13 cellular contexts compared by ENCODE assay signal in genomic region chr7:136869991-136870798, GRCh38. TPM values are rescaled to one million over a fixed set of nuclear protein-coding genes. Genes with fewer than 3 reads are reported as not detected.
DNase-seq lines count a peak whose midpoint lies in the region; ATAC-seq and TF ChIP-seq lines count a peak whose summit lies in the region.
"Had no signal": no experiment of that assay in that cellular context is flagged by ENCODE, and none has a peak within 500 bp of the region (broad histone marks: within the 10 kb centered on the region; RNA-seq: fewer than 3 reads in every experiment).

No MANE protein-coding gene starts in this region.

- peak overlapping the region; percentile 65 for H3K4me2 ChIP-seq in parathyroid adenoma (ENCODE audit: low read length)

- H3K36me3 ChIP-seq in WERI-Rb-1: no peaks in the 10 kb centered on the region
- H3K36me3 ChIP-seq in parathyroid adenoma (ENCODE audit: control insufficient read depth, insufficient read depth, low read length): no peaks in the 10 kb centered on the region
- H3K36me3 ChIP-seq: pancreas had no signal

- H3K27me3 ChIP-seq in WERI-Rb-1 (ENCODE audit: insufficient read depth, low read depth, severe bottlenecking): peaks cover 47% of the 10 kb centered on the region
- peaks cover 6% of the 10 kb centered on the region for H3K27me3 ChIP-seq in parathyroid adenoma (ENCODE audit: control insufficient read depth, insufficient read depth, low read length)

- POLR2A ChIA-PET in activated CD4-positive, alpha-beta memory T cell treated with anti-CD3 and anti-CD28 coated beads, Interleukin-2, amount 10 ng/mL, durations not matched to agents 7 days and 5 days (lab: Charles Lee): no interaction called here

- H3K4me3 Mint-ChIP-seq in activated CD4-positive, alpha-beta memory T cell treated with anti-CD3 and anti-CD28 coated beads, Interleukin-2, amount 10 ng/mL, durations not matched to agents 7 days and 5 days: no peak overlapping the region
- H3K4me3 Mint-ChIP-seq: dendritic cell treated with granulocyte-macrophage colony-stimulating factor and Interleukin-4, amounts not matched to agents 40 ng/mL and 50 ng/mL, for 4 days had no signal

- peak; percentile 11 to 41 for ATAC-seq in left cardiac atrium
- ATAC-seq in sciatic nerve: no peak

- no peaks in the 10 kb centered on the region for H3K4me1 Mint-ChIP-seq in activated CD4-positive, alpha-beta memory T cell treated with anti-CD3 and anti-CD28 coated beads, Interleukin-2, amount 10 ng/mL, durations not matched to agents 7 days and 5 days

- DNase-seq in EL (peak; percentile 45), WERI-Rb-1 (peak; percentile 13), left cardiac atrium (peak; percentile 28), caudate nucleus (lab: John Stamatoyannopoulos, UW) (no peak), sciatic nerve (ENCODE audit: low spot score) (no peak)
- no peak for DNase-seq in activated CD4-positive, alpha-beta memory T cell treated with anti-CD3 and anti-CD28 coated beads, Interleukin-2, amount 10 ng/mL, durations not matched to agents 7 days and 5 days
- no peak for DNase-seq in activated naive CD4-positive, alpha-beta T cell (lab: John Stamatoyannopoulos, UW)
- DNase-seq: activated CD8-positive, alpha-beta memory T cell treated with anti-CD3 and anti-CD28 coated beads for 24 hours; GDM1 had no signal

- H2AFZ ChIP-seq in parathyroid adenoma: peak overlapping the region; percentile 33

- H3K4me1 ChIP-seq in parathyroid adenoma: no peaks in the 10 kb centered on the region
- H3K4me1 ChIP-seq: pancreas had no signal

- H3K9me3 ChIP-seq in WERI-Rb-1 (ENCODE audit: severe bottlenecking) (no peaks in the 10 kb centered on the region), parathyroid adenoma (ENCODE audit: control insufficient read depth, low read length) (no peaks in the 10 kb centered on the region)
- H3K9me3 ChIP-seq: pancreas had no signal

- H3K79me2 ChIP-seq in parathyroid adenoma: no peaks in the 10 kb centered on the region

- H3K27me3 Mint-ChIP-seq in activated CD4-positive, alpha-beta memory T cell treated with anti-CD3 and anti-CD28 coated beads, Interleukin-2, amount 10 ng/mL, durations not matched to agents 7 days and 5 days: peaks cover 26% of the 10 kb centered on the region

- no peaks in the 10 kb centered on the region for H3K36me3 Mint-ChIP-seq in activated CD4-positive, alpha-beta memory T cell treated with anti-CD3 and anti-CD28 coated beads, Interleukin-2, amount 10 ng/mL, durations not matched to agents 7 days and 5 days (ENCODE audit: low read depth)

- H3K9me3 Mint-ChIP-seq in activated CD4-positive, alpha-beta memory T cell treated with anti-CD3 and anti-CD28 coated beads, Interleukin-2, amount 10 ng/mL, durations not matched to agents 7 days and 5 days: no peaks in the 10 kb centered on the region
- H3K9me3 Mint-ChIP-seq: dendritic cell treated with granulocyte-macrophage colony-stimulating factor and Interleukin-4, amounts not matched to agents 40 ng/mL and 50 ng/mL, for 4 days had no signal

- intact Hi-C loops in left cardiac atrium (cut with DNase I) (loop anchor here in 1 of 2 donors (5.0 to 10.0 kb wide), 2 partner anchors 65 to 217 kb away; no protein-coding TSS in a partner anchor), sciatic nerve (cut with DNase I) (no loop called here)

- H3K27ac ChIP-seq in WERI-Rb-1 (no peak overlapping the region), parathyroid adenoma (no peak overlapping the region), caudate nucleus (ENCODE audit: low read depth, low read length) (no peak overlapping the region)
- H3K27ac ChIP-seq: pancreas had no signal

- H3K9ac ChIP-seq in parathyroid adenoma: no peak overlapping the region

- H3K4me3 ChIP-seq in WERI-Rb-1 (ENCODE audit: low read depth, low read length) (peak overlapping the region; percentile 69), parathyroid adenoma (ENCODE audit: low read depth, low read length) (peak overlapping the region; percentile 11)

- CTCF ChIA-PET in activated CD4-positive, alpha-beta memory T cell treated with anti-CD3 and anti-CD28 coated beads, Interleukin-2, amount 10 ng/mL, durations not matched to agents 7 days and 5 days (lab: Charles Lee): no interaction called here

- no peak for TF ChIP-seq CTCF in WERI-Rb-1 (IDR thresholded peaks at IDR 0.05; ENCODE audit: low read depth, low read length)
- no peak for TF ChIP-seq CTCF in parathyroid adenoma (IDR thresholded peaks at IDR 0.05)

- H3K27ac Mint-ChIP-seq in activated CD4-positive, alpha-beta memory T cell treated with anti-CD3 and anti-CD28 coated beads, Interleukin-2, amount 10 ng/mL, durations not matched to agents 7 days and 5 days: no peak overlapping the region
- H3K27ac Mint-ChIP-seq: dendritic cell treated with granulocyte-macrophage colony-stimulating factor and Interleukin-4, amounts not matched to agents 40 ng/mL and 50 ng/mL, for 4 days had no signal

RNA-seq across cellular contexts. Expression of gene CHRM2, which starts 1.7 kb away (rescaled TPM):
- total RNA-seq in left cardiac atrium (10 to 100 TPM; 45.8 to 90.7 TPM), sciatic nerve (not detected)
- total RNA-seq in activated CD4-positive, alpha-beta memory T cell treated with anti-CD3 and anti-CD28 coated beads, Interleukin-2, amount 10 ng/mL, durations not matched to agents 7 days and 5 days: not detected
- total RNA-seq: HT1080 had no signal

Comparison
In these comparisons a context has a peak if more than half of its experiments do, and no peak if none do; other contexts are left out.
1. DNase-seq: peak in EL (single experiment), WERI-Rb-1 (single experiment) and left cardiac atrium (single experiment); none in caudate nucleus (0 of 61), activated CD4-positive, alpha-beta memory T cell treated with anti-CD3 and anti-CD28 coated beads, Interleukin-2, amount 10 ng/mL, durations not matched to agents 7 days and 5 days (single experiment), activated naive CD4-positive, alpha-beta T cell (0 of 4) and sciatic nerve (single experiment).
2. RNA of gene CHRM2, which starts 1.7 kb away (total RNA-seq): 45.8 to 90.7 TPM in left cardiac atrium; not detected in activated CD4-positive, alpha-beta memory T cell treated with anti-CD3 and anti-CD28 coated beads, Interleukin-2, amount 10 ng/mL, durations not matched to agents 7 days and 5 days and not detected in sciatic nerve (single experiment); every median in the first group is over 10 times any median in the second.